1 cellular context compared by ENCODE assay signal in genomic region chr3:159988617-159989251, GRCh38.
TF ChIP-seq lines count a peak whose summit lies in the region.

IL12A (plus strand) TSS chr3:159988835.

TF ChIP-seq in H1, 55 proteins besides CTCF, POLR2A, EP300 and RAD21 (continued from another document):
- TF ChIP-seq USF2 (IDR thresholded peaks at IDR 0.05; ENCODE audit: low read length) (no peak), KDM4A (IDR thresholded peaks at IDR 0.05; ENCODE audit: low read depth, low read length, severe bottlenecking) (peak; percentile 62), MAFK (IDR thresholded peaks at IDR 0.05; ENCODE audit: low read depth, low read length) (no peak), SIN3A (conservative IDR thresholded peaks at IDR 0.05 in 1 of 2, IDR thresholded peaks at IDR 0.05 in 1 of 2; ENCODE audit: low read depth in 1 of 2, low read length in 2 of 2) (0 out of 4 replicates have a peak, but pooled peaks of 1 of the 2 experiments have one; percentile 49), SUZ12 (IDR thresholded peaks at IDR 0.05; ENCODE audit: low read length) (no peak), PHF8 (conservative IDR thresholded peaks at IDR 0.05; ENCODE audit: low read depth, low read length) (peak; percentile 52), YY1 (IDR thresholded peaks at IDR 0.05; ENCODE audit: low read depth, low read length) (0 out of 2 replicates have a peak, but pooled peaks have one; percentile 9), NANOG (IDR thresholded peaks at IDR 0.05; ENCODE audit: insufficient read depth, low read depth, low read length, poor library complexity, severe bottlenecking) (no peak), CTBP2 (IDR thresholded peaks at IDR 0.05; ENCODE audit: borderline replicate concordance, insufficient read depth, insufficient read length, low read length) (no peak)
